Comparison of ENCODE assay signal across 1 cellular context in genomic region chr12:11732023-11732422, GRCh38.
TF ChIP-seq lines count a peak whose summit lies in the region.

No MANE protein-coding gene starts in this region.

TF ChIP-seq in GM12878, 131 proteins besides CTCF, POLR2A, EP300 and RAD21 (continued from another document):
- TF ChIP-seq, protein P1, sequence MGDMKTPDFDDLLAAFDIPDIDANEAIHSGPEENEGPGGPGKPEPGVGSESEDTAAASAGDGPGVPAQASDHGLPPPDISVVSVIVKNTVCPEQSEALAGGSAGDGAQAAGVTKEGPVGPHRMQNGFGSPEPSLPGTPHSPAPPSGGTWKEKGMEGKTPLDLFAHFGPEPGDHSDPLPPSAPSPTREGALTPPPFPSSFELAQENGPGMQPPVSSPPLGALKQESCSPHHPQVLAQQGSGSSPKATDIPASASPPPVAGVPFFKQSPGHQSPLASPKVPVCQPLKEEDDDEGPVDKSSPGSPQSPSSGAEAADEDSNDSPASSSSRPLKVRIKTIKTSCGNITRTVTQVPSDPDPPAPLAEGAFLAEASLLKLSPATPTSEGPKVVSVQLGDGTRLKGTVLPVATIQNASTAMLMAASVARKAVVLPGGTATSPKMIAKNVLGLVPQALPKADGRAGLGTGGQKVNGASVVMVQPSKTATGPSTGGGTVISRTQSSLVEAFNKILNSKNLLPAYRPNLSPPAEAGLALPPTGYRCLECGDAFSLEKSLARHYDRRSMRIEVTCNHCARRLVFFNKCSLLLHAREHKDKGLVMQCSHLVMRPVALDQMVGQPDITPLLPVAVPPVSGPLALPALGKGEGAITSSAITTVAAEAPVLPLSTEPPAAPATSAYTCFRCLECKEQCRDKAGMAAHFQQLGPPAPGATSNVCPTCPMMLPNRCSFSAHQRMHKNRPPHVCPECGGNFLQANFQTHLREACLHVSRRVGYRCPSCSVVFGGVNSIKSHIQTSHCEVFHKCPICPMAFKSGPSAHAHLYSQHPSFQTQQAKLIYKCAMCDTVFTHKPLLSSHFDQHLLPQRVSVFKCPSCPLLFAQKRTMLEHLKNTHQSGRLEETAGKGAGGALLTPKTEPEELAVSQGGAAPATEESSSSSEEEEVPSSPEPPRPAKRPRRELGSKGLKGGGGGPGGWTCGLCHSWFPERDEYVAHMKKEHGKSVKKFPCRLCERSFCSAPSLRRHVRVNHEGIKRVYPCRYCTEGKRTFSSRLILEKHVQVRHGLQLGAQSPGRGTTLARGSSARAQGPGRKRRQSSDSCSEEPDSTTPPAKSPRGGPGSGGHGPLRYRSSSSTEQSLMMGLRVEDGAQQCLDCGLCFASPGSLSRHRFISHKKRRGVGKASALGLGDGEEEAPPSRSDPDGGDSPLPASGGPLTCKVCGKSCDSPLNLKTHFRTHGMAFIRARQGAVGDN (IDR thresholded peaks at IDR 0.05) = peak; percentile 23; the same call in 1 of the 2 replicates
- TF ChIP-seq PKNOX1 (IDR thresholded peaks at IDR 0.05) (no peak), ETV6 (conservative IDR thresholded peaks at IDR 0.05 in 1 of 2, IDR thresholded peaks at IDR 0.05 in 1 of 2; ENCODE audit: borderline replicate concordance in 1 of 2, low read depth in 1 of 2) (peak in 1 of 2 experiments; percentile 81; a peak in 2 of 4 replicates), RCOR1 (conservative IDR thresholded peaks at IDR 0.05; ENCODE audit: low read depth, low read length) (no peak), ZBED1 (IDR thresholded peaks at IDR 0.05; ENCODE audit: borderline replicate concordance) (0 out of 2 replicates have a peak, but pooled peaks have one; percentile 28), RELA (IDR thresholded peaks at IDR 0.05; ENCODE audit: borderline replicate concordance, partially characterized antibody) (no peak), MXI1 (IDR thresholded peaks at IDR 0.05; ENCODE audit: low read depth, low read length) (peak; percentile 79), POLR2AphosphoS5 (IDR thresholded peaks at IDR 0.05; ENCODE audit: low read length) (peak; percentile 93), SPI1 (IDR thresholded peaks at IDR 0.05; ENCODE audit: borderline replicate concordance, insufficient read depth, low read depth, low read length) (peak; percentile 78), SMC3 (IDR thresholded peaks at IDR 0.05; ENCODE audit: borderline replicate concordance, low read length) (0 out of 2 replicates have a peak, but pooled peaks have one; percentile 6), ATF2 (IDR thresholded peaks at IDR 0.05; ENCODE audit: low read length) (peak; percentile 43; the same call in 1 of the 2 replicates), CHD1 (IDR thresholded peaks at IDR 0.05; ENCODE audit: low read depth, low read length) (0 out of 2 replicates have a peak, but pooled peaks have one; percentile 84), ESRRA (IDR thresholded peaks at IDR 0.05; ENCODE audit: low read length) (no peak), SMARCA5 (IDR thresholded peaks at IDR 0.05) (peak; percentile 57; the same call in 1 of the 2 replicates), MTA3 (IDR thresholded peaks at IDR 0.05; ENCODE audit: borderline replicate concordance, low read length) (peak; percentile 60; the same call in 1 of the 2 replicates)
- TF ChIP-seq, protein P2, sequence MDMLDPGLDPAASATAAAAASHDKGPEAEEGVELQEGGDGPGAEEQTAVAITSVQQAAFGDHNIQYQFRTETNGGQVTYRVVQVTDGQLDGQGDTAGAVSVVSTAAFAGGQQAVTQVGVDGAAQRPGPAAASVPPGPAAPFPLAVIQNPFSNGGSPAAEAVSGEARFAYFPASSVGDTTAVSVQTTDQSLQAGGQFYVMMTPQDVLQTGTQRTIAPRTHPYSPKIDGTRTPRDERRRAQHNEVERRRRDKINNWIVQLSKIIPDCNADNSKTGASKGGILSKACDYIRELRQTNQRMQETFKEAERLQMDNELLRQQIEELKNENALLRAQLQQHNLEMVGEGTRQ (IDR thresholded peaks at IDR 0.05; ENCODE audit: borderline replicate concordance, low read depth, low read length) = no peak
- TF ChIP-seq, protein P3, sequence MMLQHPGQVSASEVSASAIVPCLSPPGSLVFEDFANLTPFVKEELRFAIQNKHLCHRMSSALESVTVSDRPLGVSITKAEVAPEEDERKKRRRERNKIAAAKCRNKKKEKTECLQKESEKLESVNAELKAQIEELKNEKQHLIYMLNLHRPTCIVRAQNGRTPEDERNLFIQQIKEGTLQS (IDR thresholded peaks at IDR 0.05; ENCODE audit: borderline replicate concordance, extremely low read depth, low read depth, low read length) = no peak
